Comparison of ENCODE assay signal across 8 cellular contexts in the genomic region with DNA sequence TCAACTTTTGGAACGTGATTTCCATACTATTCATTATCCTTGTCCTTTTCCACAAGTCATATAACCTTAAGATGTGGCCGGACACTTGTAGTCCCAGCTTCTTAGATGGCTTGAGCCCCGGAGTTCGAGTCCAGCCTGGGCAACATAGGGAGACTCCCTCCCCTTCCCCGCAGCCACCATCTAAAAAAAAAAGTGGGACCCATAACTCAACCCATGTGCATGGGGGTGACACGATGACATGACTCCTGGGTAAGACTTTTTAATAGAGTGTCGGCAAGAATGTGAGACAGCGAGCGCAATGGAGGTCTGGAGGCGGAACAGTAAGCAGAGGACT. TPM values are rescaled to one million over a fixed set of nuclear protein-coding genes. Genes with fewer than 3 reads are reported as not detected.
A peak's percentile ranks its signal among the peaks of the same experiment; 100 is the strongest.
DNase-seq lines count a peak whose midpoint lies in the region; ATAC-seq and TF ChIP-seq lines count a peak whose summit lies in the region.

No MANE protein-coding gene starts in this region.

- peaks cover 5 to 8% of the 10 kb centered on the region in 2 donors for H3K4me1 ChIP-seq in adrenal gland (replicated peaks in 1 of 2)
- H3K4me1 ChIP-seq in stomach smooth muscle (ENCODE audit: control insufficient read depth, insufficient read depth, low read length) = peaks cover 4% of the 10 kb centered on the region

- TF ChIP-seq CTCF in AG09309 (IDR thresholded peaks at IDR 0.05; ENCODE audit: control insufficient read depth, insufficient read depth, low read depth, low read length, missing control alignments) = no peak
- TF ChIP-seq CTCF in adrenal gland (IDR thresholded peaks at IDR 0.05) = no peak
- TF ChIP-seq CTCF in GM10266 (IDR thresholded peaks at IDR 0.05; ENCODE audit: control insufficient read depth, insufficient read depth, low read depth, missing control alignments) = no peak

- H3K9me3 ChIP-seq in adrenal gland (replicated peaks in 1 of 3) (no peaks in the 10 kb centered on the region), stomach smooth muscle (ENCODE audit: control insufficient read depth in 2 of 2, low read length in 2 of 2) (no peaks in the 10 kb centered on the region)

- H3K27ac ChIP-seq in adrenal gland = peak overlapping the region; percentile 88 to 96 (median 92)
- H3K27ac ChIP-seq in stomach smooth muscle (ENCODE audit: low read length) = peak overlapping the region; percentile 88

- no peaks in the 10 kb centered on the region for H3K27me3 ChIP-seq in adrenal gland
- no peaks in the 10 kb centered on the region for H3K27me3 ChIP-seq in stomach smooth muscle (ENCODE audit: control insufficient read depth in 1 of 2, insufficient read depth in 2 of 2, low read length in 2 of 2)

- H3K4me3 Mint-ChIP-seq in immature natural killer cell = peak overlapping the region; percentile 91 to 99 (median 96)

- H3K4me1 Mint-ChIP-seq in immature natural killer cell = peaks cover 30 to 37% of the 10 kb centered on the region in 2 donors

- ATAC-seq in HG02885 (IDR thresholded peaks at IDR 0.05; ENCODE audit: poor library complexity, unreplicated experiment) = no peak

- H3K27me3 Mint-ChIP-seq in immature natural killer cell (ENCODE audit: low read depth in 3 of 3) = peaks cover 7 to 13% (median 8%) of the 10 kb centered on the region in 3 donors

- TF ChIP-seq POLR2A in adrenal gland (IDR thresholded peaks at IDR 0.05) = no peak

- peak overlapping the region; percentile 96 to 100 (median 100) for H3K27ac Mint-ChIP-seq in immature natural killer cell

- H3K36me3 Mint-ChIP-seq in immature natural killer cell = peaks cover 0 to 10% (median 7%) of the 10 kb centered on the region in 3 donors

- H3K4me3 ChIP-seq in AG09309 (ENCODE audit: control insufficient read depth, low read depth, low read length) = peak overlapping the region; percentile 87
- H3K4me3 ChIP-seq in adrenal gland = peak overlapping the region; percentile 13 to 87 (median 55)
- peak overlapping the region; percentile 93 to 100 for H3K4me3 ChIP-seq in stomach smooth muscle (ENCODE audit: low read length in 2 of 2)

- H3K9ac ChIP-seq in stomach smooth muscle (ENCODE audit: low read length in 2 of 2) = peak overlapping the region; percentile 86 to 100

- WGBS in adrenal gland, 4 donors = 4 to 6% (median 5%) methylated on average over 10 of the region's 10 CpGs

- H3K36me3 ChIP-seq in adrenal gland (replicated peaks in 1 of 2) (peaks cover 0 to 6% of the 10 kb centered on the region in 2 donors), stomach smooth muscle (ENCODE audit: control insufficient read depth in 2 of 2, insufficient read depth in 2 of 2, low read length in 2 of 2) (peaks cover 0 to 3% of the 10 kb centered on the region in 2 donors)

- no peaks in the 10 kb centered on the region for H3K9me3 Mint-ChIP-seq in immature natural killer cell

- intact Hi-C loops in adrenal gland (cut with DNase I) = no loop called here

- DNase-seq in AG09309 (ENCODE audit: low read depth) = no peak
- peak; percentile 0 for DNase-seq in HS-27A (ENCODE audit: low read depth)
- peak in 2 of 7 donors; percentile 26 to 30 for DNase-seq in adrenal gland
- no peak for DNase-seq in immature natural killer cell
- no peak for DNase-seq in UCSD-AML1 (lab: John Stamatoyannopoulos, UW; ENCODE audit: unreplicated experiment)
- DNase-seq in GM10266 (ENCODE audit: extremely low spot score) = no peak

RNA-seq across cellular contexts. Expression of a gene that starts 25.7 kb away (rescaled TPM):
- 100 to 1,000 TPM in 1 of 8 donors, 10 to 100 TPM in 7; 37.7 to 101 (median 65.9) TPM for total RNA-seq in adrenal gland
- polyA plus RNA-seq in adrenal gland = 100 to 1,000 TPM in 1 of 3 donors, 10 to 100 TPM in 2; 33.1 to 134 (median 45.2) TPM
- 10 to 100 TPM; 24.5 to 61.6 (median 50.8) TPM for polyA plus RNA-seq in immature natural killer cell

RNA-seq across cellular contexts. Expression of a gene that starts 53.8 kb away (rescaled TPM):
- 1 to 10 TPM; 1.6 to 9.4 (median 5.7) TPM for total RNA-seq in adrenal gland
- polyA plus RNA-seq in adrenal gland = 1 to 10 TPM; 1.4 to 6.6 (median 1.6) TPM
- polyA plus RNA-seq in immature natural killer cell = 1 to 10 TPM in 2 of 3 donors, under 1 TPM in 1; 0.98 to 8.3 (median 3.4) TPM
